8 cellular contexts compared by ENCODE assay signal in the genomic region with DNA sequence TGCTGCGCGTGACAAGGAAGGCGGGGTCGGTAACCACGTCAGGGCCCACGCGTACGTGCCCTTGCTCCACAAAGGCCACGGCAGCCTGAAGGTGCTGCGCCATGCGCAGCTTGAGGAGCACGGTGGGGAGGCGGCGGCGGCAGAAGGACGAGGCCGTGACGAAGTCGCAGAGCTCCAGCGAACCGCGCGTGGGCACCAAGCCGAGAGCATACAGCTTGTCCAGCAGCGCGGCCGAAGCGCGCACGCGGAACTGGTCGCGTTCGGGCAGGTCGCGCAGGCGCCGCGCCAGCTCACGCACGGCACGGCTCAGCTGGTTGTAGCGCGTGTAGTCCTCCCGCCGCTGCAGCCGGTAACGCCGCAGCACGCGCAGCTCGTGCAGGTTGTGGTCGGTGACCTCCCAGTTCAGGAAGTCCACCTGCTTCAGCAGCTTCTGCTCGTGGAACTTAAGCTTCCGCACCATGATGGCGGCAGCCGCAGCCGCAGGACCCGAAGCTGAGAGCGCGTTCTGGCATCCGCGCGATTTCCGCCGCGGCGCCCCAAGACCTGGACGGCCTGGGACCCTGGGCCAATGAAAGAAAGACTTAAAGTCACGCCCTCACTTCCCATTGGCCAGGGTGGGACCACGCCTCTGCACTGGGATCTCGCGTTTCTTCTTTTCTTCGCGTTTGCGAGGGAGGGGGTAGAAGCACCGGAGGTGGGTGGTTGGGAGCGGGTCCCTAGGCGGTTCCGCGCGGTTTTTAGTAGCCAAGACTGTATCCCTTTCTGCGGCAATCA. TPM values are rescaled to one million over a fixed set of nuclear protein-coding genes. Genes with fewer than 3 reads are reported as not detected.
DNase-seq lines count a peak whose midpoint lies in the region; ATAC-seq and TF ChIP-seq lines count a peak whose summit lies in the region.

A gene with protein sequence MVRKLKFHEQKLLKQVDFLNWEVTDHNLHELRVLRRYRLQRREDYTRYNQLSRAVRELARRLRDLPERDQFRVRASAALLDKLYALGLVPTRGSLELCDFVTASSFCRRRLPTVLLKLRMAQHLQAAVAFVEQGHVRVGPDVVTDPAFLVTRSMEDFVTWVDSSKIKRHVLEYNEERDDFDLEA (minus strand): TSS at position 516 of the 774 bp plus-strand sequence. CDS start 56 bp downstream, at position 460.

- WGBS in heart right ventricle, 2 donors, result 0% methylated on average over 83 of the region's 83 CpGs

- H3K36me3 ChIP-seq in heart right ventricle (peaks cover 0 to 13% (median 0%) of the 10 kb centered on the region in 9 donors), upper lobe of right lung (peaks cover 7% of the 10 kb centered on the region)

- peak within 1 kb of the TSS; percentile 67 to 98 (median 88) for H3K4me3 ChIP-seq in heart right ventricle
- H3K4me3 ChIP-seq in upper lobe of right lung, result peak within 1 kb of the TSS; percentile 96

- TF ChIP-seq CTCF in GM13976 (IDR thresholded peaks at IDR 0.05; ENCODE audit: borderline replicate concordance, control extremely low read depth, extremely low read depth, insufficient read depth, missing control alignments) (no peak), heart right ventricle (IDR thresholded peaks at IDR 0.05) (no peak), upper lobe of right lung (IDR thresholded peaks at IDR 0.05) (no peak)

- intact Hi-C loops in T-helper 1 cell treated with Interleukin-12 subunit alpha and Interleukin-12 subunit beta and Interleukin-4 antibody, amounts not matched to agents 30 ng/mL and 1 ng/mL, for 36 hours (cut with micrococcal nuclease), result loop anchor here (1.0 to 10.0 kb wide), 10 partner anchors 8 to 1179 kb away; a partner anchor contains a TSS
- intact Hi-C loops in heart right ventricle (cut with DNase I) (loop anchor here in 8 of 10 donors (1.0 to 10.0 kb wide), 7 partner anchors 15 to 273 kb away; a partner anchor contains a TSS), posterior vena cava (cut with DNase I) (no loop called here), upper lobe of right lung (cut with DNase I) (no loop called here)

- H3K27me3 ChIP-seq in heart right ventricle, result no peaks in the 10 kb centered on the region
- no peaks in the 10 kb centered on the region for H3K27me3 ChIP-seq in upper lobe of right lung

- H3K4me1 ChIP-seq in heart right ventricle (peaks cover 15 to 42% (median 37%) of the 10 kb centered on the region in 9 donors), upper lobe of right lung (peaks cover 27% of the 10 kb centered on the region)

- ATAC-seq in HG02870 (IDR thresholded peaks at IDR 0.05; ENCODE audit: unreplicated experiment), result peak; percentile 89
- ATAC-seq in heart right ventricle, result peak; percentile 97 to 98 (median 97)
- peak; percentile 96 for ATAC-seq in upper lobe of right lung

- in situ Hi-C loops in GM13976 (cut with MboI; ENCODE audit: low sequenced_read_pairs, unreplicated experiment), result loop anchor here (25.0 kb wide), 1 partner anchor 278 kb away; a partner anchor contains a TSS

- peak; percentile 98 for DNase-seq in GM13976 (ENCODE audit: low spot score)
- peak; percentile 86 for DNase-seq in NCI-H146 treated with DMSO at 0.1 percent for 48 hours (lab: John Stamatoyannopoulos, UW; ENCODE audit: unreplicated experiment)
- DNase-seq in amniotic epithelial cell (ENCODE audit: low read depth), result peak; percentile 94
- peak; percentile 93 to 96 for DNase-seq in heart right ventricle
- peak; percentile 98 for DNase-seq in posterior vena cava (ENCODE audit: low spot score)
- DNase-seq in upper lobe of right lung, result peak; percentile 96

- H3K9me3 ChIP-seq in heart right ventricle (no peaks in the 10 kb centered on the region), upper lobe of right lung (no peaks in the 10 kb centered on the region)

- H3K27ac ChIP-seq in heart right ventricle (peak within 1 kb of the TSS; percentile 87 to 100 (median 92)), upper lobe of right lung (peak within 1 kb of the TSS; percentile 98)

RNA-seq across cellular contexts. Expression of the gene that starts here (rescaled TPM):
- total RNA-seq in T-helper 1 cell treated with Interleukin-12 subunit alpha and Interleukin-12 subunit beta and Interleukin-4 antibody, amounts not matched to agents 30 ng/mL and 1 ng/mL, for 36 hours, result 87.5 and 90.1 TPM in 2 replicates
- 10 to 100 TPM; 33.8 to 57.6 (median 40.2) TPM for total RNA-seq in heart right ventricle
- 10 to 100 TPM; 33.7 to 77.2 TPM for polyA plus RNA-seq in heart right ventricle
- total RNA-seq in posterior vena cava, result 10 to 100 TPM; 29.0 to 34.1 TPM
- total RNA-seq in upper lobe of right lung, result 54.9 TPM

Comparison
In these comparisons a context has a peak if more than half of its experiments do, and no peak if none do; other contexts are left out.
1. Peak in every context shown above with its lines: DNase-seq, ATAC-seq, H3K4me3 ChIP-seq and H3K27ac ChIP-seq.
2. intact Hi-C loops: an anchor here in T-helper 1 cell treated with Interleukin-12 subunit alpha and Interleukin-12 subunit beta and Interleukin-4 antibody, amounts not matched to agents 30 ng/mL and 1 ng/mL, for 36 hours (1.0 to 10.0 kb wide) and heart right ventricle (1.0 to 10.0 kb wide); none called in posterior vena cava and upper lobe of right lung.